In the genomic region with DNA sequence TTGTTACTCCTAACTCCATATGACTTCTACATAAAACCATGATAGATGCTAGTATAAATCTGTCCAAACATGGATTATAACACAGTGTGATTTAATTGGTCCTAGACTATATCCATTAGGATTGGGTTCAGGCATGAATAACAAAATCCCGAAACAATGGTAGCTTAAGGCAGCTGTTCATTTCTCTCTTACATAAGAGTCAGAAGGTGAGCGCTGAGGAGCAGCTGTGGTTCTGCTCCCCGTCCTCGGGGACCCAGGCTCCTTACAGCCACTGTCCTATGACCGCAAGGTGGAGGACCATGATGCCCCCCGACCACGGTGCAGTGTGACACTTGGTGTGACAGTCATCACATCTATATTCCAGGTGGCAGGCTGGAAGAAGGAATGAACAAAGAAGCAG, we compare ENCODE assay signal across 28 cellular contexts.
"Had no signal": no experiment of that assay in that cellular context is flagged by ENCODE, and none has a peak within 500 bp of the region (broad histone marks: within the 10 kb centered on the region; RNA-seq: fewer than 3 reads in every experiment).

No MANE protein-coding gene starts in this region.

- H3K27ac Mint-ChIP-seq: dendritic cell treated with granulocyte-macrophage colony-stimulating factor and Interleukin-4, amounts not matched to agents 40 ng/mL and 50 ng/mL, for 4 days; effector memory CD8-positive, alpha-beta T cell; endodermal cell had no signal

- H3K4me3 ChIP-seq: colonic mucosa, coronary artery, dorsolateral prefrontal cortex, esophagus muscularis mucosa, esophagus squamous epithelium, gastrocnemius medialis, gastroesophageal sphincter, heart left ventricle, heart right ventricle had no signal

- ATAC-seq: effector memory CD8-positive, alpha-beta T cell; esophagus mucosa; foreskin keratinocyte; gastrocnemius medialis; gastroesophageal sphincter; heart left ventricle; heart right ventricle had no signal

- FAIRE-seq: colon, endometrium, endothelial cell of umbilical vein, frontal cortex had no signal

- H3K27me3 ChIP-seq: colonic mucosa, dorsolateral prefrontal cortex, esophagus muscularis mucosa, foreskin keratinocyte, gastrocnemius medialis, gastroesophageal sphincter, heart left ventricle, heart right ventricle had no signal

- DNase-seq: colonic mucosa; cortex of kidney; dermis blood vessel endothelial cell; dorsolateral prefrontal cortex; effector CD4-positive, alpha-beta T cell; effector CD8-positive, alpha-beta T cell; effector memory CD4-positive, alpha-beta T cell; effector memory CD8-positive, alpha-beta T cell; endodermal cell; erythroblast; esophagus squamous epithelium; foreskin fibroblast; foreskin keratinocyte; foreskin melanocyte; gastrocnemius medialis; glutamatergic neuron; heart left ventricle; heart right ventricle had no signal

- H3K9me3 ChIP-seq: colonic mucosa, esophagus muscularis mucosa, esophagus squamous epithelium, gastrocnemius medialis, gastroesophageal sphincter, heart left ventricle, heart right ventricle had no signal

- H3K36me3 ChIP-seq: colonic mucosa, esophagus muscularis mucosa, esophagus squamous epithelium, gastrocnemius medialis, gastroesophageal sphincter, heart left ventricle, heart right ventricle had no signal

- H3K9me3 Mint-ChIP-seq: dendritic cell treated with granulocyte-macrophage colony-stimulating factor and Interleukin-4, amounts not matched to agents 40 ng/mL and 50 ng/mL, for 4 days; effector memory CD8-positive, alpha-beta T cell; endodermal cell had no signal

- H3K4me1 ChIP-seq: colonic mucosa, gastrocnemius medialis had no signal

- H3K27ac ChIP-seq: colonic mucosa, coronary artery, dorsolateral prefrontal cortex, epithelial cell of prostate, esophagus muscularis mucosa, esophagus squamous epithelium, foreskin keratinocyte, gastrocnemius medialis, gastroesophageal sphincter, heart left ventricle, heart right ventricle had no signal
